ENCODE assay signal across 1 cellular context in the genomic region with DNA sequence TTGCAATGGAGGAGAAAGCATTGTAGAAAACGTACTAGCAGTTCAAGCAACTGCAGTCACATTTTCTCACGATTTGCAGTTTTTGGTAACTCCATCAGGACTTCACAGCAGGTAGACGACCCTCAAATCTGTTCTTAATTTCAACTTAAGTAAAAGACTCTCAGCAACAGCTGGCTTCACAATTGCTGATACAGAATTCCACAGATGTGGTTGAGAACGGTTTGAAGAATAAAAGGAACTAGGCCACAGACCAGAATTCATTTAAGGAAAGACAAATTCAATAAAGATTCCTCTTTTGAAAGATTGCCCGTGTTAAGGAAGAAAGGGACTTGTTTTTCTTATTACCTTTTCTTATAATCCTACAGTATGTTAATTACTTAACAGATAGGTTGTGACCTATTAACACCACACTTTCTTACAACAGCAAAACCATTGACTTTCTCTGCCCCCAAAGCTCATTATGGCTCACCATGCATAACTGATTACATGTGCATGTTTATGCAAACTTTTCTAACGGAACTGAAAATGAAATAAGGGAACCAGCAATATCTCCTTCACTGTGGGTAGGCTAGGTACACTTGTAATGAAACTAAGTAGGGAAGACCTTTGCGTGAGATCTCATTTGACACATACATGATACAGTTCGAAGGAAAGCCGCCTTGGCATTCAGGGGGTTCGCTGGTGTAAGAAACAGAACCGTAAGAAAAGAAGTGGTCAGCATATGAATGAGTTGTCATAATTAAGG.
TF ChIP-seq lines count a peak whose summit lies in the region.

No MANE protein-coding gene starts in this region.

TF ChIP-seq in GM12878, 131 proteins besides CTCF, POLR2A, EP300 and RAD21 (continued from another document):
- TF ChIP-seq, protein P1, sequence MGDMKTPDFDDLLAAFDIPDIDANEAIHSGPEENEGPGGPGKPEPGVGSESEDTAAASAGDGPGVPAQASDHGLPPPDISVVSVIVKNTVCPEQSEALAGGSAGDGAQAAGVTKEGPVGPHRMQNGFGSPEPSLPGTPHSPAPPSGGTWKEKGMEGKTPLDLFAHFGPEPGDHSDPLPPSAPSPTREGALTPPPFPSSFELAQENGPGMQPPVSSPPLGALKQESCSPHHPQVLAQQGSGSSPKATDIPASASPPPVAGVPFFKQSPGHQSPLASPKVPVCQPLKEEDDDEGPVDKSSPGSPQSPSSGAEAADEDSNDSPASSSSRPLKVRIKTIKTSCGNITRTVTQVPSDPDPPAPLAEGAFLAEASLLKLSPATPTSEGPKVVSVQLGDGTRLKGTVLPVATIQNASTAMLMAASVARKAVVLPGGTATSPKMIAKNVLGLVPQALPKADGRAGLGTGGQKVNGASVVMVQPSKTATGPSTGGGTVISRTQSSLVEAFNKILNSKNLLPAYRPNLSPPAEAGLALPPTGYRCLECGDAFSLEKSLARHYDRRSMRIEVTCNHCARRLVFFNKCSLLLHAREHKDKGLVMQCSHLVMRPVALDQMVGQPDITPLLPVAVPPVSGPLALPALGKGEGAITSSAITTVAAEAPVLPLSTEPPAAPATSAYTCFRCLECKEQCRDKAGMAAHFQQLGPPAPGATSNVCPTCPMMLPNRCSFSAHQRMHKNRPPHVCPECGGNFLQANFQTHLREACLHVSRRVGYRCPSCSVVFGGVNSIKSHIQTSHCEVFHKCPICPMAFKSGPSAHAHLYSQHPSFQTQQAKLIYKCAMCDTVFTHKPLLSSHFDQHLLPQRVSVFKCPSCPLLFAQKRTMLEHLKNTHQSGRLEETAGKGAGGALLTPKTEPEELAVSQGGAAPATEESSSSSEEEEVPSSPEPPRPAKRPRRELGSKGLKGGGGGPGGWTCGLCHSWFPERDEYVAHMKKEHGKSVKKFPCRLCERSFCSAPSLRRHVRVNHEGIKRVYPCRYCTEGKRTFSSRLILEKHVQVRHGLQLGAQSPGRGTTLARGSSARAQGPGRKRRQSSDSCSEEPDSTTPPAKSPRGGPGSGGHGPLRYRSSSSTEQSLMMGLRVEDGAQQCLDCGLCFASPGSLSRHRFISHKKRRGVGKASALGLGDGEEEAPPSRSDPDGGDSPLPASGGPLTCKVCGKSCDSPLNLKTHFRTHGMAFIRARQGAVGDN (IDR thresholded peaks at IDR 0.05) = no peak
- peak; percentile 61; the same call in 1 of the 2 replicates for TF ChIP-seq JUND (IDR thresholded peaks at IDR 0.05; ENCODE audit: low read depth, low read length)
- no peak for TF ChIP-seq SP1 (IDR thresholded peaks at IDR 0.05; ENCODE audit: low read depth, low read length)
- TF ChIP-seq, protein P2, sequence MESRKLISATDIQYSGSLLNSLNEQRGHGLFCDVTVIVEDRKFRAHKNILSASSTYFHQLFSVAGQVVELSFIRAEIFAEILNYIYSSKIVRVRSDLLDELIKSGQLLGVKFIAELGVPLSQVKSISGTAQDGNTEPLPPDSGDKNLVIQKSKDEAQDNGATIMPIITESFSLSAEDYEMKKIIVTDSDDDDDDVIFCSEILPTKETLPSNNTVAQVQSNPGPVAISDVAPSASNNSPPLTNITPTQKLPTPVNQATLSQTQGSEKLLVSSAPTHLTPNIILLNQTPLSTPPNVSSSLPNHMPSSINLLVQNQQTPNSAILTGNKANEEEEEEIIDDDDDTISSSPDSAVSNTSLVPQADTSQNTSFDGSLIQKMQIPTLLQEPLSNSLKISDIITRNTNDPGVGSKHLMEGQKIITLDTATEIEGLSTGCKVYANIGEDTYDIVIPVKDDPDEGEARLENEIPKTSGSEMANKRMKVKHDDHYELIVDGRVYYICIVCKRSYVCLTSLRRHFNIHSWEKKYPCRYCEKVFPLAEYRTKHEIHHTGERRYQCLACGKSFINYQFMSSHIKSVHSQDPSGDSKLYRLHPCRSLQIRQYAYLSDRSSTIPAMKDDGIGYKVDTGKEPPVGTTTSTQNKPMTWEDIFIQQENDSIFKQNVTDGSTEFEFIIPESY (IDR thresholded peaks at IDR 0.05) = no peak
- TF ChIP-seq, protein P3, sequence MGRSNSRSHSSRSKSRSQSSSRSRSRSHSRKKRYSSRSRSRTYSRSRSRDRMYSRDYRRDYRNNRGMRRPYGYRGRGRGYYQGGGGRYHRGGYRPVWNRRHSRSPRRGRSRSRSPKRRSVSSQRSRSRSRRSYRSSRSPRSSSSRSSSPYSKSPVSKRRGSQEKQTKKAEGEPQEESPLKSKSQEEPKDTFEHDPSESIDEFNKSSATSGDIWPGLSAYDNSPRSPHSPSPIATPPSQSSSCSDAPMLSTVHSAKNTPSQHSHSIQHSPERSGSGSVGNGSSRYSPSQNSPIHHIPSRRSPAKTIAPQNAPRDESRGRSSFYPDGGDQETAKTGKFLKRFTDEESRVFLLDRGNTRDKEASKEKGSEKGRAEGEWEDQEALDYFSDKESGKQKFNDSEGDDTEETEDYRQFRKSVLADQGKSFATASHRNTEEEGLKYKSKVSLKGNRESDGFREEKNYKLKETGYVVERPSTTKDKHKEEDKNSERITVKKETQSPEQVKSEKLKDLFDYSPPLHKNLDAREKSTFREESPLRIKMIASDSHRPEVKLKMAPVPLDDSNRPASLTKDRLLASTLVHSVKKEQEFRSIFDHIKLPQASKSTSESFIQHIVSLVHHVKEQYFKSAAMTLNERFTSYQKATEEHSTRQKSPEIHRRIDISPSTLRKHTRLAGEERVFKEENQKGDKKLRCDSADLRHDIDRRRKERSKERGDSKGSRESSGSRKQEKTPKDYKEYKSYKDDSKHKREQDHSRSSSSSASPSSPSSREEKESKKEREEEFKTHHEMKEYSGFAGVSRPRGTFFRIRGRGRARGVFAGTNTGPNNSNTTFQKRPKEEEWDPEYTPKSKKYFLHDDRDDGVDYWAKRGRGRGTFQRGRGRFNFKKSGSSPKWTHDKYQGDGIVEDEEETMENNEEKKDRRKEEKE (IDR thresholded peaks at IDR 0.05) = no peak
- TF ChIP-seq NFXL1 (IDR thresholded peaks at IDR 0.05; ENCODE audit: borderline replicate concordance) = no peak
- TF ChIP-seq IKZF1 (conservative IDR thresholded peaks at IDR 0.05) = peak; percentile 84
- TF ChIP-seq, protein P4, sequence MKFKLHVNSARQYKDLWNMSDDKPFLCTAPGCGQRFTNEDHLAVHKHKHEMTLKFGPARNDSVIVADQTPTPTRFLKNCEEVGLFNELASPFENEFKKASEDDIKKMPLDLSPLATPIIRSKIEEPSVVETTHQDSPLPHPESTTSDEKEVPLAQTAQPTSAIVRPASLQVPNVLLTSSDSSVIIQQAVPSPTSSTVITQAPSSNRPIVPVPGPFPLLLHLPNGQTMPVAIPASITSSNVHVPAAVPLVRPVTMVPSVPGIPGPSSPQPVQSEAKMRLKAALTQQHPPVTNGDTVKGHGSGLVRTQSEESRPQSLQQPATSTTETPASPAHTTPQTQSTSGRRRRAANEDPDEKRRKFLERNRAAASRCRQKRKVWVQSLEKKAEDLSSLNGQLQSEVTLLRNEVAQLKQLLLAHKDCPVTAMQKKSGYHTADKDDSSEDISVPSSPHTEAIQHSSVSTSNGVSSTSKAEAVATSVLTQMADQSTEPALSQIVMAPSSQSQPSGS (IDR thresholded peaks at IDR 0.05; ENCODE audit: low read length) = peak; percentile 85
- TF ChIP-seq STAT3 (IDR thresholded peaks at IDR 0.05; ENCODE audit: low read depth, low read length) = peak; percentile 96
- peak; percentile 20; the same call in 1 of the 2 replicates for TF ChIP-seq SMC3 (IDR thresholded peaks at IDR 0.05; ENCODE audit: borderline replicate concordance, low read length)
- TF ChIP-seq POLR2AphosphoS2 (IDR thresholded peaks at IDR 0.05; ENCODE audit: low read depth, low read length) = no peak
- peak; percentile 98 for TF ChIP-seq TBL1XR1 (IDR thresholded peaks at IDR 0.05; ENCODE audit: low read depth, low read length)
- no peak for TF ChIP-seq RBBP5 (conservative IDR thresholded peaks at IDR 0.05)
- no peak for TF ChIP-seq NRF1 (conservative IDR thresholded peaks at IDR 0.05; ENCODE audit: low read depth, low read length)
- peak; percentile 84 for TF ChIP-seq JUNB (IDR thresholded peaks at IDR 0.05)
- 0 out of 2 replicates have a peak, but pooled peaks have one; percentile 26 for TF ChIP-seq POLR2AphosphoS5 (IDR thresholded peaks at IDR 0.05; ENCODE audit: low read length)
- TF ChIP-seq, protein P5, sequence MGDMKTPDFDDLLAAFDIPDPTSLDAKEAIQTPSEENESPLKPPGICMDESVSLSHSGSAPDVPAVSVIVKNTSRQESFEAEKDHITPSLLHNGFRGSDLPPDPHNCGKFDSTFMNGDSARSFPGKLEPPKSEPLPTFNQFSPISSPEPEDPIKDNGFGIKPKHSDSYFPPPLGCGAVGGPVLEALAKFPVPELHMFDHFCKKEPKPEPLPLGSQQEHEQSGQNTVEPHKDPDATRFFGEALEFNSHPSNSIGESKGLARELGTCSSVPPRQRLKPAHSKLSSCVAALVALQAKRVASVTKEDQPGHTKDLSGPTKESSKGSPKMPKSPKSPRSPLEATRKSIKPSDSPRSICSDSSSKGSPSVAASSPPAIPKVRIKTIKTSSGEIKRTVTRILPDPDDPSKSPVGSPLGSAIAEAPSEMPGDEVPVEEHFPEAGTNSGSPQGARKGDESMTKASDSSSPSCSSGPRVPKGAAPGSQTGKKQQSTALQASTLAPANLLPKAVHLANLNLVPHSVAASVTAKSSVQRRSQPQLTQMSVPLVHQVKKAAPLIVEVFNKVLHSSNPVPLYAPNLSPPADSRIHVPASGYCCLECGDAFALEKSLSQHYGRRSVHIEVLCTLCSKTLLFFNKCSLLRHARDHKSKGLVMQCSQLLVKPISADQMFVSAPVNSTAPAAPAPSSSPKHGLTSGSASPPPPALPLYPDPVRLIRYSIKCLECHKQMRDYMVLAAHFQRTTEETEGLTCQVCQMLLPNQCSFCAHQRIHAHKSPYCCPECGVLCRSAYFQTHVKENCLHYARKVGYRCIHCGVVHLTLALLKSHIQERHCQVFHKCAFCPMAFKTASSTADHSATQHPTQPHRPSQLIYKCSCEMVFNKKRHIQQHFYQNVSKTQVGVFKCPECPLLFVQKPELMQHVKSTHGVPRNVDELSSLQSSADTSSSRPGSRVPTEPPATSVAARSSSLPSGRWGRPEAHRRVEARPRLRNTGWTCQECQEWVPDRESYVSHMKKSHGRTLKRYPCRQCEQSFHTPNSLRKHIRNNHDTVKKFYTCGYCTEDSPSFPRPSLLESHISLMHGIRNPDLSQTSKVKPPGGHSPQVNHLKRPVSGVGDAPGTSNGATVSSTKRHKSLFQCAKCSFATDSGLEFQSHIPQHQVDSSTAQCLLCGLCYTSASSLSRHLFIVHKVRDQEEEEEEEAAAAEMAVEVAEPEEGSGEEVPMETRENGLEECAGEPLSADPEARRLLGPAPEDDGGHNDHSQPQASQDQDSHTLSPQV (IDR thresholded peaks at IDR 0.05) = no peak
- TF ChIP-seq RCOR1 (conservative IDR thresholded peaks at IDR 0.05; ENCODE audit: low read depth, low read length) = peak; percentile 89; the same call in 1 of the 2 replicates
- TF ChIP-seq EED (IDR thresholded peaks at IDR 0.05; ENCODE audit: low read depth) = peak; percentile 70
- no peak for TF ChIP-seq YBX1 (IDR thresholded peaks at IDR 0.05)
TF ChIP-seq in GM12878: peak in this region for 53.
